Comparison of ENCODE assay signal across 19 cellular contexts in genomic region chrX:41026326-41027136, GRCh38. TPM values are rescaled to one million over a fixed set of nuclear protein-coding genes. Genes with fewer than 3 reads are reported as not detected.
DNase-seq lines count a peak whose midpoint lies in the region; ATAC-seq, FAIRE-seq and TF ChIP-seq lines count a peak whose summit lies in the region.
"Had no signal": no experiment of that assay in that cellular context is flagged by ENCODE, and none has a peak within 500 bp of the region (broad histone marks: within the 10 kb centered on the region; RNA-seq: fewer than 3 reads in every experiment).

No MANE protein-coding gene starts in this region.

- H2AFZ ChIP-seq in osteoblast (ENCODE audit: low read length): no peak overlapping the region

- H3K9ac ChIP-seq in adipocyte (ENCODE audit: low read length) (peak overlapping the region; percentile 41), iPS-20b (ENCODE audit: low read depth, low read length) (peak overlapping the region; percentile 78; the same call in 1 of the 2 replicates)

- intact Hi-C loops in Right ventricle myocardium superior (cut with DNase I): no loop called here

- no peak for DNase-seq in adipocyte (ENCODE audit: low read depth)
- no peak for DNase-seq in osteoblast (ENCODE audit: insufficient read length, low spot score, missing footprints)
- DNase-seq in GM12891 (ENCODE audit: insufficient read length, low spot score): no peak
- no peak for DNase-seq in NCI-H1105 treated with DMSO at 0.1 percent for 48 hours (lab: John Stamatoyannopoulos, UW)
- DNase-seq in Right ventricle myocardium superior: no peak
- DNase-seq in EL: no peak
- DNase-seq: activated B cell treated with CpG ODN at 0.5 μM for 24 hours, islet precursor cell, KBM-7, midbrain, NCI-H1048, posterior cingulate gyrus, T-helper 17 cell, tibial artery had no signal

- H3K27ac ChIP-seq in HEK293 (ENCODE audit: extremely low read depth, low read depth, low read length): no peak overlapping the region
- peak overlapping the region; percentile 84 for H3K27ac ChIP-seq in iPS-20b (ENCODE audit: low read length)
- no peak overlapping the region for H3K27ac ChIP-seq in osteoblast (ENCODE audit: low read depth, low read length)
- H3K27ac ChIP-seq: tibial artery had no signal

- H3K4me1 ChIP-seq in HEK293 (ENCODE audit: control insufficient read depth, insufficient read depth, low read length) (peaks cover 7% of the 10 kb centered on the region), adipocyte (ENCODE audit: control insufficient read depth, insufficient read depth, low read length) (peaks cover 19% of the 10 kb centered on the region), iPS-20b (ENCODE audit: insufficient read depth, low read length) (peaks cover 11% of the 10 kb centered on the region; the same call in 1 of the 2 replicates), osteoblast (ENCODE audit: insufficient read depth, low read length) (peaks cover 21% of the 10 kb centered on the region)
- H3K4me1 ChIP-seq: adrenal gland, tibial artery had no signal

- H3K4me3 ChIP-seq in HEK293 (ENCODE audit: low read depth, low read length): no peak overlapping the region
- peak overlapping the region; percentile 25 for H3K4me3 ChIP-seq in adipocyte (ENCODE audit: low read length)
- peak overlapping the region; percentile 53 for H3K4me3 ChIP-seq in iPS-20b (ENCODE audit: low read length)
- H3K4me3 ChIP-seq in osteoblast (ENCODE audit: insufficient read depth, low read length): no peak overlapping the region
- H3K4me3 ChIP-seq: tibial artery had no signal

- FAIRE-seq in GM12891 (lab: Jason Lieb, UNC): no peak

- ATAC-seq in Right ventricle myocardium superior (ENCODE audit: poor library complexity): no peak
- ATAC-seq: Right ventricle myocardium inferior; stimulated activated memory B cell treated with anti-CD40 and anti-IgM and Interleukin-4, amounts not matched to agents 10 μg/mL and 1 μg/mL and 100 μg/mL, for 72 hours; T-helper 17 cell had no signal

- H4K20me1 ChIP-seq in osteoblast (ENCODE audit: insufficient read depth, low read length): no peaks in the 10 kb centered on the region

- H3K9me3 ChIP-seq in HEK293 (ENCODE audit: control insufficient read depth, insufficient read depth, low read depth, low read length) (no peaks in the 10 kb centered on the region), adipocyte (ENCODE audit: control insufficient read depth, low read length) (peaks cover 4% of the 10 kb centered on the region), iPS-20b (ENCODE audit: insufficient read depth, low read depth, low read length) (no peaks in the 10 kb centered on the region), osteoblast (ENCODE audit: low read depth, low read length) (peaks cover 3% of the 10 kb centered on the region)
- H3K9me3 ChIP-seq: adrenal gland, tibial artery had no signal

- no peaks in the 10 kb centered on the region for H3K79me2 ChIP-seq in osteoblast (ENCODE audit: insufficient read depth, low read length)

- TF ChIP-seq CTCF in HEK293 (tag by site-specific recombination; IDR thresholded peaks at IDR 0.05) (no peak), osteoblast (IDR thresholded peaks at IDR 0.05; ENCODE audit: extremely low read depth, low read depth, low read length) (no peak)

- CTCF ChIA-PET in HEK293 (lab: Yijun Ruan, JAX): interaction anchor here (0.6 to 2.2 kb wide), 6 partner anchors 19 to 226 kb away, joined by 3 to 15 read pairs (median 3); no protein-coding TSS in a partner anchor

- no peak for TF ChIP-seq POLR2A in GM12891 (IDR thresholded peaks at IDR 0.05; ENCODE audit: low read depth, low read length)

- POLR2A ChIA-PET in HEK293 (lab: Yijun Ruan, JAX): interaction anchor here (0.7 to 0.9 kb wide), 2 partner anchors 58 to 59 kb away, joined by 3 read pairs; partner anchors contain the start of gene USP9X

- peak overlapping the region; percentile 65 for H3K4me2 ChIP-seq in osteoblast (ENCODE audit: insufficient read depth, low read length)

- H3K36me3 ChIP-seq in HEK293 (ENCODE audit: control insufficient read depth in 2 of 2, insufficient read depth in 1 of 2, low read length in 2 of 2) (no peaks in the 10 kb centered on the region), adipocyte (ENCODE audit: control insufficient read depth, insufficient read depth, low read length, severe bottlenecking) (no peaks in the 10 kb centered on the region), iPS-20b (ENCODE audit: insufficient read depth, low read depth, low read length) (no peaks in the 10 kb centered on the region), osteoblast (ENCODE audit: insufficient read depth, low read length) (no peaks in the 10 kb centered on the region)
- H3K36me3 ChIP-seq: adrenal gland, tibial artery had no signal

- H3K27me3 ChIP-seq in adipocyte (replicated peaks; ENCODE audit: control insufficient read depth, insufficient read depth, low read length) (peaks cover 11% of the 10 kb centered on the region), iPS-20b (ENCODE audit: insufficient read depth, low read length) (no peaks in the 10 kb centered on the region), osteoblast (ENCODE audit: insufficient read depth, low read length) (peaks cover 21% of the 10 kb centered on the region)
- H3K27me3 ChIP-seq: tibial artery had no signal

TF ChIP-seq in HEK293, 187 proteins besides CTCF, POLR2A, EP300 and RAD21 (continues in another document):
- TF ChIP-seq ZNF354C (tag by site-specific recombination; IDR thresholded peaks at IDR 0.05; ENCODE audit: borderline replicate concordance, low read depth): no peak
- TF ChIP-seq MEIS1 (CRISPR knock-in tag; IDR thresholded peaks at IDR 0.05; ENCODE audit: borderline replicate concordance): no peak
- TF ChIP-seq SCRT2 (tag by site-specific recombination; IDR thresholded peaks at IDR 0.05): peak; percentile 96
- TF ChIP-seq YY1 (tag by site-specific recombination; IDR thresholded peaks at IDR 0.05): no peak
- no peak for TF ChIP-seq ZNF596 (tag by site-specific recombination; IDR thresholded peaks at IDR 0.05)
- TF ChIP-seq ZFP3 (tag by site-specific recombination; IDR thresholded peaks at IDR 0.05; ENCODE audit: low read depth): no peak
- TF ChIP-seq ZNF10 (tag by site-specific recombination; IDR thresholded peaks at IDR 0.05): no peak
- no peak for TF ChIP-seq ZNF341 (tag by site-specific recombination; IDR thresholded peaks at IDR 0.05; ENCODE audit: low read depth)
- no peak for TF ChIP-seq ZNF768 (tag by site-specific recombination; IDR thresholded peaks at IDR 0.05)

TF ChIP-seq in GM12891, 5 proteins besides CTCF, POLR2A, EP300 and RAD21:
- TF ChIP-seq POU2F2 (IDR thresholded peaks at IDR 0.05; ENCODE audit: low read depth, low read length) (no peak), TAF1 (IDR thresholded peaks at IDR 0.05; ENCODE audit: low read depth, low read length) (no peak), SPI1 (IDR thresholded peaks at IDR 0.05; ENCODE audit: low read depth, low read length) (no peak), PAX5 (IDR thresholded peaks at IDR 0.05; ENCODE audit: insufficient read depth, low read length, severe bottlenecking) (no peak), POLR2AphosphoS5 (IDR thresholded peaks at IDR 0.05; ENCODE audit: low read depth, low read length) (no peak)

RNA-seq across cellular contexts. Expression of gene USP9X, which starts 58.7 kb away (rescaled TPM):
- 164 and 170 TPM in 2 replicates for total RNA-seq in osteoblast
- polyA plus RNA-seq in GM12891 (2012; ENCODE audit: low read depth, missing spikeins): 12.6 TPM
- 47.3 TPM for total RNA-seq in Right ventricle myocardium superior

Comparison
In these comparisons a context has a peak if more than half of its experiments do, and no peak if none do; other contexts are left out.
1. H3K4me3 ChIP-seq: peak in adipocyte (single experiment) and iPS-20b (single experiment); none in HEK293 (single experiment) and osteoblast (single experiment).